ENCODE assay signal across 17 cellular contexts in genomic region chr9:129703667-129704355, GRCh38. TPM values are rescaled to one million over a fixed set of nuclear protein-coding genes. Genes with fewer than 3 reads are reported as not detected.
DNase-seq lines count a peak whose midpoint lies in the region; ATAC-seq and TF ChIP-seq lines count a peak whose summit lies in the region.
"Had no signal": no experiment of that assay in that cellular context is flagged by ENCODE, and none has a peak within 500 bp of the region (broad histone marks: within the 10 kb centered on the region; RNA-seq: fewer than 3 reads in every experiment).

No MANE protein-coding gene starts in this region.

- peak overlapping the region in 2 of 5 donors; percentile 1 to 2 for H3K9ac ChIP-seq in subcutaneous abdominal adipose tissue (ENCODE audit: low read length in 5 of 5)

- H3K36me3 ChIP-seq in BJ (ENCODE audit: control insufficient read depth, insufficient read depth, low read length) (no peaks in the 10 kb centered on the region; the same call in 1 of the 2 replicates), left lung (no peaks in the 10 kb centered on the region), subcutaneous abdominal adipose tissue (ENCODE audit: control insufficient read depth in 5 of 5, insufficient read depth in 5 of 5, low read length in 5 of 5) (no peaks in the 10 kb centered on the region)

- CTCF ChIA-PET in BJ (lab: Yijun Ruan, JAX) = interaction anchor here (0.6 to 4.4 kb wide), 5 partner anchors 9 to 78 kb away, joined by 3 to 24 read pairs (median 9); no protein-coding TSS in a partner anchor

- TF ChIP-seq CTCF in BJ (IDR thresholded peaks at IDR 0.05; ENCODE audit: insufficient read depth, low read depth, low read length) = no peak
- TF ChIP-seq CTCF in chondrocyte (IDR thresholded peaks at IDR 0.05) = no peak
- TF ChIP-seq CTCF in left lung (IDR thresholded peaks at IDR 0.05) = no peak

- POLR2A ChIA-PET in BJ (lab: Charles Lee) = no interaction called here

- no peaks in the 10 kb centered on the region for H3K9me3 Mint-ChIP-seq in chondrocyte (ENCODE audit: low read depth)
- H3K9me3 Mint-ChIP-seq: activated naive CD8-positive, alpha-beta T cell treated with anti-CD3 and anti-CD28 coated beads, Interleukin-2, amount 50 U/mL, for 24 hours; CD4-positive, CD25-positive, alpha-beta regulatory T cell; natural killer cell had no signal

- H3K4me1 ChIP-seq in left lung (peaks cover 8 to 11% of the 10 kb centered on the region in 2 donors), subcutaneous abdominal adipose tissue (ENCODE audit: control insufficient read depth in 5 of 5, insufficient read depth in 5 of 5, low read length in 5 of 5) (peaks cover 8 to 20% (median 18%) of the 10 kb centered on the region in 5 donors)

- H3K27ac ChIP-seq in left lung (peak overlapping the region; percentile 5 to 44), subcutaneous abdominal adipose tissue (ENCODE audit: low read depth, low read length) (peak overlapping the region; percentile 58)

- no peaks in the 10 kb centered on the region for H3K9me3 ChIP-seq in left lung
- no peaks in the 10 kb centered on the region for H3K9me3 ChIP-seq in subcutaneous abdominal adipose tissue (ENCODE audit: control insufficient read depth in 5 of 5, low read length in 5 of 5)

- peaks cover 33% of the 10 kb centered on the region for H3K4me1 Mint-ChIP-seq in chondrocyte (ENCODE audit: low read depth)
- H3K4me1 Mint-ChIP-seq: activated naive CD8-positive, alpha-beta T cell treated with anti-CD3 and anti-CD28 coated beads, Interleukin-2, amount 50 U/mL, for 24 hours; CD4-positive, CD25-positive, alpha-beta regulatory T cell; natural killer cell had no signal

- peak overlapping the region; percentile 25 for H3K4me3 Mint-ChIP-seq in chondrocyte (ENCODE audit: unreplicated experiment)
- H3K4me3 Mint-ChIP-seq: activated naive CD8-positive, alpha-beta T cell treated with anti-CD3 and anti-CD28 coated beads, Interleukin-2, amount 50 U/mL, for 24 hours; CD4-positive, CD25-positive, alpha-beta regulatory T cell; natural killer cell had no signal

- DNase-seq in BJ (ENCODE audit: low read depth) (peak; percentile 44), chondrocyte (ENCODE audit: low spot score) (no peak), left lung (peak; percentile 41 to 67), SHP77 (lab: John Stamatoyannopoulos, UW) (no peak), iPS-NIHi11 (ENCODE audit: low spot score) (no peak), glomerular visceral epithelial cell (ENCODE audit: extremely low spot score) (no peak)
- no peak for DNase-seq in stimulated activated CD4-positive, alpha-beta T cell treated with anti-CD3 and anti-CD28 coated beads, Interleukin-2, amount 100 ng/mL, for 48 hours
- DNase-seq: activated naive CD8-positive, alpha-beta T cell treated with anti-CD3 and anti-CD28 coated beads, Interleukin-2, amount 50 U/mL, for 24 hours; CD4-positive, CD25-positive, alpha-beta regulatory T cell; H7; natural killer cell; NCI-H2171 treated with DMSO at 0.1 percent for 48 hours; T-helper 1 cell had no signal

- no peaks in the 10 kb centered on the region for H3K27me3 Mint-ChIP-seq in chondrocyte (ENCODE audit: low read depth)

- no peaks in the 10 kb centered on the region for H3K36me3 Mint-ChIP-seq in chondrocyte (ENCODE audit: low read depth)
- H3K36me3 Mint-ChIP-seq: CD4-positive, CD25-positive, alpha-beta regulatory T cell; natural killer cell had no signal

- intact Hi-C loops in left lung (cut with DNase I) = no loop called here

- H3K4me3 ChIP-seq in BJ (ENCODE audit: low read depth, low read length) (no peak overlapping the region), left lung (no peak overlapping the region), subcutaneous abdominal adipose tissue (ENCODE audit: low read depth in 1 of 5, low read length in 5 of 5) (no peak overlapping the region)

- H3K27ac Mint-ChIP-seq in chondrocyte (ENCODE audit: unreplicated experiment) = peak overlapping the region; percentile 88
- H3K27ac Mint-ChIP-seq: activated naive CD8-positive, alpha-beta T cell treated with anti-CD3 and anti-CD28 coated beads, Interleukin-2, amount 50 U/mL, for 24 hours; CD4-positive, CD25-positive, alpha-beta regulatory T cell; natural killer cell had no signal

- H3K27me3 ChIP-seq in BJ (ENCODE audit: control insufficient read depth, insufficient read depth, low read length) = no peaks in the 10 kb centered on the region
- H3K27me3 ChIP-seq in left lung = peaks cover 0 to 23% of the 10 kb centered on the region in 2 donors
- peaks cover 2 to 23% (median 10%) of the 10 kb centered on the region in 5 donors for H3K27me3 ChIP-seq in subcutaneous abdominal adipose tissue (ENCODE audit: control insufficient read depth in 5 of 5, insufficient read depth in 4 of 5, low read length in 5 of 5)

- peak; percentile 71 for ATAC-seq in left lung
- ATAC-seq: activated CD4-positive, CD25-positive, alpha-beta regulatory T cell treated with anti-CD3 and anti-CD28 coated beads, Interleukin-2, amount 50 U/mL, for 24 hours; activated naive CD8-positive, alpha-beta T cell treated with anti-CD3 and anti-CD28 coated beads, Interleukin-2, amount 50 U/mL, for 24 hours; natural killer cell had no signal

RNA-seq across cellular contexts. Expression of gene PRRX2, which starts 38.4 kb away (rescaled TPM):
- 20.4 and 37.4 TPM in 2 replicates for polyA plus RNA-seq in BJ (2011; rRNA removed)
- polyA minus RNA-seq in BJ (2011; rRNA and poly(A)+ RNA removed) = 8.9 and 9.5 TPM in 2 replicates
- total RNA-seq in chondrocyte = 4.9 to 5.7 TPM (median 5.0 TPM) in 3 replicates
- total RNA-seq in left lung = 1 to 10 TPM; 1.7 to 5.6 TPM
- total RNA-seq: CD4-positive, CD25-positive, alpha-beta regulatory T cell; frontal cortex; kidney epithelial cell; natural killer cell had no signal
- polyA plus RNA-seq: CD4-positive, CD25-positive, alpha-beta regulatory T cell had no signal

RNA-seq across cellular contexts. Expression of gene PTGES, which starts 49.0 kb away (rescaled TPM):
- 10.5 and 16.4 TPM in 2 replicates for polyA plus RNA-seq in BJ (2011; rRNA removed)
- 11.1 and 14.2 TPM in 2 replicates for polyA minus RNA-seq in BJ (2011; rRNA and poly(A)+ RNA removed)
- total RNA-seq in chondrocyte = 0.95 to 3.3 TPM (median 1.3 TPM) in 3 replicates
- total RNA-seq in left lung = 1 to 10 TPM; 3.2 to 9.8 TPM
- total RNA-seq: CD4-positive, CD25-positive, alpha-beta regulatory T cell had no signal

Comparison
In these comparisons a context has a peak if more than half of its experiments do, and no peak if none do; other contexts are left out.
1. DNase-seq: peak in BJ (single experiment) and left lung (2 of 2); none in chondrocyte (single experiment), SHP77 (0 of 2), iPS-NIHi11 (single experiment), glomerular visceral epithelial cell (single experiment) and stimulated activated CD4-positive, alpha-beta T cell treated with anti-CD3 and anti-CD28 coated beads, Interleukin-2, amount 100 ng/mL, for 48 hours (0 of 2).